ENCODE assay signal across 8 cellular contexts in the genomic region with DNA sequence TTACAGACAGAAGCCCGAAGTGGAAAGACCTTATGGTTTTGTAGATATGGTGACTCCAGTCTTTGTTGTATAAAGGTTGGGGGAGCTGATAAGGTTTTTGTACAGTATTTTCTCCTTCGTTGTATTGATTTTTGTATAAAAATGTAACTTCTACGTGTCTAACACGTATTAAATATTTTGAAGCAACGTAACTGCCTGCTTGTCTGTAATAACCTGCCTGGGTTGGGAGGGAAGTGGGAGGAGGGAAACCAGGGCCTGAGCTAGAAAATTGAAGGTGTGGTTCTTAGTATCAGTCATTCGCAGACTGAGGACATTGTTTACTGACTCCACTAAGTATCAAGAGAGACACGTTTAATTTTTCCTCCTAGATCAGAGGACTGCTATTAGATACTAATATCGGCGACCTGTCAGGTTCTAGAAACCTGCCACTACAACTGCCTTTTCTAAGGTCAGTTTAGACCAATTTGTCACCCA. TPM values are rescaled to one million over a fixed set of nuclear protein-coding genes. Genes with fewer than 3 reads are reported as not detected.
A peak's percentile ranks its signal among the peaks of the same experiment; 100 is the strongest.
DNase-seq lines count a peak whose midpoint lies in the region; ATAC-seq lines count a peak whose summit lies in the region.

No MANE protein-coding gene starts in this region.

- POLR2A ChIA-PET in activated CD8-positive, alpha-beta T cell treated with anti-CD3 and anti-CD28 coated beads, Interleukin-2, amount 10 ng/mL, durations not matched to agents 7 days and 5 days (lab: Charles Lee), result interaction anchor here (0.6 to 4.6 kb wide), 21 partner anchors 10 to 77 kb away, joined by 3 to 200 read pairs (median 7); partner anchors contain the start of genes MR1 and STX6

- peaks cover 30% of the 10 kb centered on the region for H3K36me3 ChIP-seq in ACC112 (ENCODE audit: insufficient read depth, low read length)

- peak overlapping the region; percentile 98 for H3K4me3 ChIP-seq in ACC112 (ENCODE audit: low read depth, low read length)
- peak overlapping the region; percentile 70 for H3K4me3 ChIP-seq in right cardiac atrium (ENCODE audit: low read length)

- no peaks in the 10 kb centered on the region for H3K9me3 ChIP-seq in right cardiac atrium (ENCODE audit: control insufficient read depth, low read length)

- no peaks in the 10 kb centered on the region for H3K27me3 ChIP-seq in ACC112 (ENCODE audit: insufficient read depth, low read length)
- H3K27me3 ChIP-seq in right cardiac atrium (ENCODE audit: control insufficient read depth, insufficient read depth), result no peaks in the 10 kb centered on the region

- CTCF ChIA-PET in activated CD8-positive, alpha-beta T cell treated with anti-CD3 and anti-CD28 coated beads, Interleukin-2, amount 10 ng/mL, durations not matched to agents 7 days and 5 days (lab: Charles Lee), result interaction anchor here (0.6 to 19.0 kb wide), 17 partner anchors 8 to 209 kb away, joined by 3 to 395 read pairs (median 6); no protein-coding TSS in a partner anchor

- no peaks in the 10 kb centered on the region for H3K27me3 Mint-ChIP-seq in activated CD8-positive, alpha-beta T cell treated with anti-CD3 and anti-CD28 coated beads, Interleukin-2, amount 10 ng/mL, durations not matched to agents 7 days and 5 days (ENCODE audit: low read depth)

- ATAC-seq in activated CD8-positive, alpha-beta T cell treated with anti-CD3 and anti-CD28 coated beads, Interleukin-2, amount 10 ng/mL, durations not matched to agents 7 days and 5 days, result no peak
- no peak for ATAC-seq in right cardiac atrium
- ATAC-seq in GM18907 (IDR thresholded peaks at IDR 0.05; ENCODE audit: unreplicated experiment), result no peak

- H3K27ac Mint-ChIP-seq in activated CD8-positive, alpha-beta T cell treated with anti-CD3 and anti-CD28 coated beads, Interleukin-2, amount 10 ng/mL, durations not matched to agents 7 days and 5 days, result peak overlapping the region; percentile 92

- H3K4me3 Mint-ChIP-seq in activated CD8-positive, alpha-beta T cell treated with anti-CD3 and anti-CD28 coated beads, Interleukin-2, amount 10 ng/mL, durations not matched to agents 7 days and 5 days, result peak overlapping the region; percentile 96

- H3K4me1 ChIP-seq in ACC112 (ENCODE audit: control insufficient read depth, insufficient read depth, low read length, unreplicated experiment), result peaks cover 57% of the 10 kb centered on the region
- peaks cover 10% of the 10 kb centered on the region for H3K4me1 ChIP-seq in right cardiac atrium (ENCODE audit: control insufficient read depth, insufficient read depth, low read length)

- DNase-seq in HT-29 (ENCODE audit: low spot score), result peak; percentile 46
- DNase-seq in activated CD8-positive, alpha-beta T cell treated with anti-CD3 and anti-CD28 coated beads, Interleukin-2, amount 10 ng/mL, durations not matched to agents 7 days and 5 days, result peak; percentile 56
- DNase-seq in right cardiac atrium, result no peak
- peak; percentile 48 to 50 for DNase-seq in stimulated activated CD4-positive, alpha-beta T cell treated with anti-CD3 and anti-CD28 coated beads, Interleukin-2, amount 100 ng/mL, for 24 hours
- no peak for DNase-seq in NCI-H1436 treated with DMSO at 0.1 percent for 48 hours (lab: John Stamatoyannopoulos, UW)
- DNase-seq in NK-92 treated with Interleukin-12 subunit alpha and Interleukin-12 subunit beta, amount 100 ng/mL, for 24 hours (lab: John Stamatoyannopoulos, UW), result no peak

- 25% methylated on average over 9 of the region's 9 CpGs for WGBS in right cardiac atrium

- intact Hi-C loops in right cardiac atrium (cut with DNase I), result loop anchor here in 2 of 4 donors (5.0 to 10.0 kb wide), 2 partner anchors 56 to 57 kb away; partner anchors contain the start of gene MR1 (in 1 of the 2)

- H3K79me2 ChIP-seq in ACC112 (ENCODE audit: control insufficient read depth, insufficient read depth, low read length, unreplicated experiment), result peaks cover 59% of the 10 kb centered on the region

- H3K27ac ChIP-seq in ACC112 (ENCODE audit: low read depth, low read length) (peak overlapping the region; percentile 68), right cardiac atrium (ENCODE audit: low read length) (peak overlapping the region; percentile 66)

- no peaks in the 10 kb centered on the region for H3K9me3 Mint-ChIP-seq in activated CD8-positive, alpha-beta T cell treated with anti-CD3 and anti-CD28 coated beads, Interleukin-2, amount 10 ng/mL, durations not matched to agents 7 days and 5 days (ENCODE audit: insufficient read depth)

- peaks cover 56% of the 10 kb centered on the region for H3K36me3 Mint-ChIP-seq in activated CD8-positive, alpha-beta T cell treated with anti-CD3 and anti-CD28 coated beads, Interleukin-2, amount 10 ng/mL, durations not matched to agents 7 days and 5 days (ENCODE audit: low read depth)

- peaks cover 44% of the 10 kb centered on the region for H3K4me1 Mint-ChIP-seq in activated CD8-positive, alpha-beta T cell treated with anti-CD3 and anti-CD28 coated beads, Interleukin-2, amount 10 ng/mL, durations not matched to agents 7 days and 5 days (ENCODE audit: low read depth)

- no peak overlapping the region for H2AFZ ChIP-seq in ACC112 (ENCODE audit: low read length, unreplicated experiment)

RNA-seq across cellular contexts. Expression of gene IER5, which starts 2.2 kb away (rescaled TPM):
- total RNA-seq in HT-29 (2014; rRNA removed; shearing (Covaris generic)), result 53.3 and 53.7 TPM in 2 replicates
- 10 to 100 TPM; 37.2 to 38.0 TPM for total RNA-seq in activated CD8-positive, alpha-beta T cell treated with anti-CD3 and anti-CD28 coated beads, Interleukin-2, amount 10 ng/mL, durations not matched to agents 7 days and 5 days
- total RNA-seq in right cardiac atrium, result 10 to 100 TPM; 21.9 to 32.6 (median 28.2) TPM
- polyA plus RNA-seq in right cardiac atrium, result 63.8 TPM

RNA-seq across cellular contexts. Expression of gene MR1, which starts 56.9 kb away (rescaled TPM):
- total RNA-seq in HT-29 (2014; rRNA removed; shearing (Covaris generic)), result 0.74 and 1.5 TPM in 2 replicates
- total RNA-seq in activated CD8-positive, alpha-beta T cell treated with anti-CD3 and anti-CD28 coated beads, Interleukin-2, amount 10 ng/mL, durations not matched to agents 7 days and 5 days, result 10 to 100 TPM; 27.9 to 29.3 TPM
- total RNA-seq in right cardiac atrium, result 10 to 100 TPM in 3 of 4 donors, 1 to 10 TPM in 1; 9.0 to 16.1 (median 12.2) TPM
- polyA plus RNA-seq in right cardiac atrium, result 3.0 TPM

Comparison
In these comparisons a context has a peak if more than half of its experiments do, and no peak if none do; other contexts are left out.
1. DNase-seq: peak in HT-29 (single experiment), activated CD8-positive, alpha-beta T cell treated with anti-CD3 and anti-CD28 coated beads, Interleukin-2, amount 10 ng/mL, durations not matched to agents 7 days and 5 days (single experiment) and stimulated activated CD4-positive, alpha-beta T cell treated with anti-CD3 and anti-CD28 coated beads, Interleukin-2, amount 100 ng/mL, for 24 hours (2 of 2); none in right cardiac atrium (0 of 3), NCI-H1436 treated with DMSO at 0.1 percent for 48 hours (single experiment) and NK-92 treated with Interleukin-12 subunit alpha and Interleukin-12 subunit beta, amount 100 ng/mL, for 24 hours (single experiment).